In genomic region chr4:25533237-25533636, GRCh38 we compare ENCODE assay signal across 7 cellular contexts.
"Had no signal": no experiment of that assay in that cellular context is flagged by ENCODE, and none has a peak within 500 bp of the region (broad histone marks: within the 10 kb centered on the region; RNA-seq: fewer than 3 reads in every experiment).

No MANE protein-coding gene starts in this region.

- H3K4me3 Mint-ChIP-seq: GM23338, H9, IgD-negative memory B cell had no signal

- ATAC-seq: GM23338 had no signal

- H3K4me2 ChIP-seq: GM23338 had no signal

- H3K27ac Mint-ChIP-seq: GM23338, IgD-negative memory B cell had no signal

- FAIRE-seq: H1, H54, HTR-8/SVneo had no signal

- H3K4me3 ChIP-seq: GM23338 had no signal

- DNase-seq: H9, HCEC 1CT had no signal

- H2AFZ ChIP-seq: GM23338 had no signal
